In genomic region chr1:10969971-10970332, GRCh38 we compare ENCODE assay signal across 20 cellular contexts.
"Had no signal": no experiment of that assay in that cellular context is flagged by ENCODE, and none has a peak within 500 bp of the region (broad histone marks: within the 10 kb centered on the region; RNA-seq: fewer than 3 reads in every experiment).

No MANE protein-coding gene starts in this region.

- H3K4me1 ChIP-seq: SJSA1 had no signal

- H3K27ac ChIP-seq: Peyer's patch, SJSA1 had no signal

- H3K9me3 ChIP-seq: Peyer's patch, SJSA1, SK-N-SH had no signal

- DNase-seq: activated CD4-positive, alpha-beta T cell treated with anti-CD3 and anti-CD28 coated beads for 36 hours; activated CD4-positive, alpha-beta T cell treated with anti-CD3 and anti-CD28 coated beads, Interleukin-2, amount 10 ng/mL, durations not matched to agents 7 days and 5 days; activated CD4-positive, alpha-beta T cell treated with anti-CD3 and anti-CD28 coated beads, Interleukin-2, amount 50 U/mL, for 48 hours; activated CD8-positive, alpha-beta T cell treated with anti-CD3 and anti-CD28 coated beads, Interleukin-2, amount 10 ng/mL, durations not matched to agents 7 days and 5 days; activated effector memory CD4-positive, alpha-beta T cell treated with Interleukin-2 at 50 U/mL for 16 hours; activated naive CD4-positive, alpha-beta T cell treated with anti-CD3 and anti-CD28 coated beads, Interleukin-2, amount 10 ng/mL, durations not matched to agents 7 days and 5 days; activated naive CD8-positive, alpha-beta T cell treated with anti-CD3 and anti-CD28 coated beads, Interleukin-2, amount 50 U/mL, for 24 hours; activated T-cell treated with anti-CD3 and anti-CD28 coated beads for 4 hours; activated T-cell treated with anti-CD3 and anti-CD28 coated beads, Interleukin-2, amount 50 U/mL, for 4 hours; NCI-H2081; NCI-H446 treated with DMSO at 0.1 percent for 48 hours; PC-3; Peyer's patch; RPMI8226; SHP77 treated with DMSO at 0.1 percent for 48 hours; SK-N-SH had no signal

- H3K9ac ChIP-seq: SK-N-SH had no signal

- H3K27me3 ChIP-seq: Peyer's patch had no signal

- FAIRE-seq: bronchial epithelial cell, TTC549 had no signal

- H3K36me3 ChIP-seq: Peyer's patch, SJSA1 had no signal

- H3K4me3 ChIP-seq: Peyer's patch, SJSA1 had no signal

- ATAC-seq: activated CD4-positive, alpha-beta T cell treated with anti-CD3 and anti-CD28 coated beads for 36 hours; activated CD4-positive, CD25-positive, alpha-beta regulatory T cell treated with anti-CD3 and anti-CD28 coated beads, Interleukin-2, amount 50 U/mL, for 24 hours; activated CD8-positive, alpha-beta T cell treated with anti-CD3 and anti-CD28 coated beads, Interleukin-2, amount 10 ng/mL, durations not matched to agents 7 days and 5 days; activated naive CD8-positive, alpha-beta T cell treated with anti-CD3 and anti-CD28 coated beads, Interleukin-2, amount 50 U/mL, for 24 hours; activated T-cell treated with anti-CD3 and anti-CD28 coated beads, Interleukin-2, amount 50 U/mL, for 4 hours; PC-3 had no signal

- H3K4me2 ChIP-seq: SK-N-SH had no signal
